Comparison of ENCODE assay signal across 9 cellular contexts in the genomic region with DNA sequence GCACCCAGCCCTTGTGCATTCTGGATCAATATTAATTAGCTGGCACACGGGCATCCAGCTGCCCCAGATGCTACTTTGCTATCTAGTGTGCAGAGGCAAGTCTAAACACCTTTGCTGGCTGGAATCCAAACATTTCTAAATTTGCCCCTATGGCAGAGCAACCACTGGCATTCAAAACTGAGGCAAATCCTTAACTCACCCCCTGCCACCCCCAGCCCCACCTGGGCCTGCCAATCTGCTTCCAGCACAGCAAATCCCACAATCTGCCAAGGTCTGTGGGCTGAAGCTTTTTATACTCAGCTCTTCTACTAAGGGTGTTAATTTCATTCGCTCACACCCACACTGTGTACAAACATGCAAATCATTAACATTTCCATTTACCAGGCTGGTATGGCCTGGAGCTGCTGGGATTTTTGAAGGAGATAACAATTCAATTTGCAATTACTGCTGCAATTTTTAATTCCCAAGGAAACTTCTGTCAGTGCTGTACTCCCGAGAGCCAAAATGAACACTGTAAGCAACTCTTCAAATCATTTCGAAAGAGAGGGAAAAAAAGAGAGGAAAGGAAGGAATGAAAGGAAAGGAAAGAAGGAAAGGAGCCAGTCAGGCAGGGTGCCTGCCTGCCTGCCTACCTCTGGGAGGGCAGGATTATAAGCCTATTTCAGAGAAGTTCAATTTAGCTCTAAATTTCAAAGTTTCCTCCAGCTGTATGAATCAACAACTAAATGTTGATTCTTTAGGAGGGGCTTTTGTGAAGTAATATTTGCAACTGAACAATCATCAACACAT. TPM values are rescaled to one million over a fixed set of nuclear protein-coding genes. Genes with fewer than 3 reads are reported as not detected.
DNase-seq lines count a peak whose midpoint lies in the region; ATAC-seq lines count a peak whose summit lies in the region.
"Had no signal": no experiment of that assay in that cellular context is flagged by ENCODE, and none has a peak within 500 bp of the region (broad histone marks: within the 10 kb centered on the region; RNA-seq: fewer than 3 reads in every experiment).

No MANE protein-coding gene starts in this region.

- ATAC-seq in effector memory CD8-positive, alpha-beta T cell (replicated peaks): no peak
- no peak for ATAC-seq in HG03460 (IDR thresholded peaks at IDR 0.05; ENCODE audit: unreplicated experiment)
- ATAC-seq: HCT116 had no signal

- peak overlapping the region; percentile 7 to 64 for H3K27ac Mint-ChIP-seq in effector memory CD8-positive, alpha-beta T cell

- peaks cover 25% of the 10 kb centered on the region for H3K36me3 Mint-ChIP-seq in effector memory CD8-positive, alpha-beta T cell (ENCODE audit: insufficient read depth)

- H3K4me1 Mint-ChIP-seq in effector memory CD8-positive, alpha-beta T cell (ENCODE audit: low read depth in 2 of 2): peaks cover 69 to 75% of the 10 kb centered on the region in 2 donors

- H3K4me3 Mint-ChIP-seq in effector memory CD8-positive, alpha-beta T cell: peak overlapping the region; percentile 15 to 47

- H3K9me3 Mint-ChIP-seq in effector memory CD8-positive, alpha-beta T cell: no peaks in the 10 kb centered on the region

- no peaks in the 10 kb centered on the region for H3K27me3 Mint-ChIP-seq in effector memory CD8-positive, alpha-beta T cell

- DNase-seq in NCI-H2081 (lab: John Stamatoyannopoulos, UW): peak; percentile 12 to 48
- DNase-seq in NCI-H2081 treated with DMSO at 0.1 percent for 48 hours (lab: John Stamatoyannopoulos, UW): no peak
- DNase-seq in NCI-H2171 treated with DMSO at 0.1 percent for 48 hours (lab: John Stamatoyannopoulos, UW): peak; percentile 100
- no peak for DNase-seq in effector memory CD8-positive, alpha-beta T cell
- DNase-seq in renal cortical epithelial cell (ENCODE audit: low read depth): peak; percentile 72
- DNase-seq in medulla oblongata (ENCODE audit: extremely low spot score): no peak
- DNase-seq in GOT3 (lab: John Stamatoyannopoulos, UW): no peak

RNA-seq across cellular contexts. Expression of a gene that starts 35.5 kb away (rescaled TPM):
- total RNA-seq in renal cortical epithelial cell: 20.8 and 31.3 TPM in 2 replicates

Comparison
In these comparisons a context has a peak if more than half of its experiments do, and no peak if none do; other contexts are left out.
1. DNase-seq: peak in NCI-H2081 (2 of 2), NCI-H2171 treated with DMSO at 0.1 percent for 48 hours (single experiment) and renal cortical epithelial cell (single experiment); none in NCI-H2081 treated with DMSO at 0.1 percent for 48 hours (single experiment), effector memory CD8-positive, alpha-beta T cell (0 of 3), medulla oblongata (single experiment) and GOT3 (single experiment).